In the genomic region with DNA sequence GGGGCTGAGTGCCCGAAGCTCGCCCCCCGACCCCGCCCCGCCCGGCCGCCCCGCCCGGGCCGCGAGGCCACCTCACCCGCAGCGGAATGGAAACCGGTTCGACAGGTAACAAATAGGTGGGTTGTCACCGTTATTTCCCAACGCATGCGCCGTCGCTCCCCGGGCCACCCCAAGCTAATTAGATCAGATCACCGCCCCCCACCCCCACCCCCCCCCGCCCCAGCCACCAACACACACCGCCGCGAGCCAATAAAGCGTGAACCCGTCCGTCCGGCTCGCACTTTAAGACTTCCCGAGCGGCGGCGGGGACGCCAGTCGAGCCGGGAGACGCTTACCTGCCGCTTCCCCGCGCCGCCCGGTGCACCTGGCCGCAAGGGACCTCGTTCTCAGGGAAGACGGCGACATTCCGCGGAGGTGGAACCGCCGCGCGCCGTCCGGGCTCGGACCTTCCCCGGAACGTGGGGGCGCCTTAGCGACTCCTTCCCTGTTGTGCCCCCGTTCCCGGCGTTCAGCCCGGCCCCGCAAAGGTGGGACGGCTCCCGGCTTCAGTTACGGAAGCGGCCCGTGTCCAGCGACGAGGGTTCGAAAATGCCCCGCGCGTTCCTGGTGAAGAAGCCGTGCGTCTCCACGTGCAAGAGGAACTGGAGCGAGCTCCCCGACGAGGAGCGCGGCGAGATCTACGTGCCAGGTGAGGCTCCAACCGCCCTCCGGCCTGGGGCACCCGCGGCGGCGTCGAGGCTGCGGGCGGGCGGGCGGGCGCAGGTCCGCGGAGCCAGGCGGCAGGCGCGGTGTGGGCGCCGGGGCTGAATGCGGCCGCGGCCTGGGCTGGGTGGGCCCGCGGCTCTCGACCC, we compare ENCODE assay signal across 10 cellular contexts. TPM values are rescaled to one million over a fixed set of nuclear protein-coding genes. Genes with fewer than 3 reads are reported as not detected.
A peak's percentile ranks its signal among the peaks of the same experiment; 100 is the strongest.
DNase-seq lines count a peak whose midpoint lies in the region; ATAC-seq and TF ChIP-seq lines count a peak whose summit lies in the region.
"Had no signal": no experiment of that assay in that cellular context is flagged by ENCODE, and none has a peak within 500 bp of the region (broad histone marks: within the 10 kb centered on the region; RNA-seq: fewer than 3 reads in every experiment).

TSS of gene OVOL1 (plus strand) at position 278 of the 851 bp plus-strand sequence. CDS start at position 589, 311 bp downstream.

- TF ChIP-seq POLR2A in stomach (IDR thresholded peaks at IDR 0.05): no peak

- H3K36me3 Mint-ChIP-seq in T-helper 17 cell (ENCODE audit: low read depth): no peaks in the 10 kb centered on the region

- peak within 1 kb of the TSS; percentile 33 to 52 (median 37) for H3K4me3 ChIP-seq in stomach

- no peaks in the 10 kb centered on the region for H3K36me3 ChIP-seq in stomach

- WGBS in stomach, 5 donors: 0 to 2% (median 1%) methylated on average over 6 to 112 of the region's 112 CpGs

- H3K27me3 Mint-ChIP-seq in T-helper 17 cell: peaks cover 25% of the 10 kb centered on the region

- peak; percentile 76 for DNase-seq in activated effector memory CD4-positive, alpha-beta T cell treated with anti-CD3 and anti-CD28 coated beads, Interleukin-2, amount 50 U/mL, for 16 hours
- no peak for DNase-seq in activated effector memory CD4-positive, alpha-beta T cell treated with Interleukin-2 at 50 U/mL for 16 hours
- DNase-seq in T-helper 17 cell: peak in 1 of 3 donors; percentile 18
- DNase-seq in iPS-NIHi11 (ENCODE audit: low spot score): peak; percentile 90
- peak; percentile 88 for DNase-seq in stomach
- DNase-seq in hepatic stellate cell (ENCODE audit: low spot score): no peak
- no peak for DNase-seq in NCI-H1436 (lab: John Stamatoyannopoulos, UW)

- TF ChIP-seq CTCF in stomach (IDR thresholded peaks at IDR 0.05): no peak

- no peak within 1 kb of the TSS for H3K27ac Mint-ChIP-seq in T-helper 17 cell

- peaks cover 19 to 56% (median 33%) of the 10 kb centered on the region in 3 donors for H3K27me3 ChIP-seq in stomach

- H3K4me3 Mint-ChIP-seq in T-helper 17 cell: peak within 1 kb of the TSS; percentile 85

- peaks cover 31 to 64% (median 61%) of the 10 kb centered on the region in 4 donors for H3K4me1 ChIP-seq in stomach

- H3K27ac ChIP-seq in stomach: peak within 1 kb of the TSS; percentile 30 to 83 (median 56)

- no peaks in the 10 kb centered on the region for H3K9me3 ChIP-seq in T-helper 17 cell (ENCODE audit: control insufficient read depth, low read length, poor library complexity, severe bottlenecking)
- H3K9me3 ChIP-seq in stomach: no peaks in the 10 kb centered on the region

- intact Hi-C loops in stomach (cut with DNase I; ENCODE audit: low total_unique reads): no loop called here

- no peak for TF ChIP-seq EP300 in stomach (IDR thresholded peaks at IDR 0.05)

- H3K4me1 Mint-ChIP-seq in T-helper 17 cell: peaks cover 27% of the 10 kb centered on the region

- ATAC-seq in T-helper 17 cell (peak; percentile 12), GM18519 (IDR thresholded peaks at IDR 0.05; ENCODE audit: low FRiP score, unreplicated experiment) (no peak)

RNA-seq across cellular contexts. Expression of gene OVOL1, which starts in this region (rescaled TPM):
- under 1 TPM in 1 of 2 donors, not detected in 1; 0.39 TPM for total RNA-seq in T-helper 17 cell
- total RNA-seq in stomach: 100 to 1,000 TPM in 1 of 5 donors, 10 to 100 TPM in 1, 1 to 10 TPM in 2, not detected in 1; 1.2 to 120 (median 9.9) TPM
- 1 to 10 TPM in 2 of 3 donors, under 1 TPM in 1; 0.92 to 7.8 (median 1.3) TPM for polyA plus RNA-seq in stomach
- total RNA-seq: Daoy, pulmonary artery endothelial cell had no signal

Comparison
In these comparisons a context has a peak if more than half of its experiments do, and no peak if none do; other contexts are left out.
1. DNase-seq: peak in activated effector memory CD4-positive, alpha-beta T cell treated with anti-CD3 and anti-CD28 coated beads, Interleukin-2, amount 50 U/mL, for 16 hours (single experiment), iPS-NIHi11 (single experiment) and stomach (single experiment); none in activated effector memory CD4-positive, alpha-beta T cell treated with Interleukin-2 at 50 U/mL for 16 hours (single experiment), hepatic stellate cell (single experiment) and NCI-H1436 (single experiment).
2. Peak in ATAC-seq in T-helper 17 cell; RNA of the gene not detected or under 1 TPM.